ENCODE assay signal across 1 cellular context in genomic region chr3:47825590-47825989, GRCh38.
TF ChIP-seq lines count a peak whose summit lies in the region.

No MANE protein-coding gene starts in this region.

TF ChIP-seq in HepG2, 621 proteins besides CTCF, POLR2A, EP300 and RAD21:
- TF ChIP-seq SP2 (CRISPR knock-in tag; IDR thresholded peaks at IDR 0.05) (0 out of 2 replicates have a peak, but pooled peaks have one; percentile 41), SNAI1 (CRISPR knock-in tag; IDR thresholded peaks at IDR 0.05; ENCODE audit: borderline replicate concordance) (0 out of 2 replicates have a peak, but pooled peaks have one; percentile 21), ZNF234 (CRISPR knock-in tag; conservative IDR thresholded peaks at IDR 0.05) (peak; percentile 63; the same call in 1 of the 2 replicates), ZNF124 (CRISPR knock-in tag; IDR thresholded peaks at IDR 0.05) (0 out of 2 replicates have a peak, but pooled peaks have one; percentile 30), THAP7 (CRISPR knock-in tag; IDR thresholded peaks at IDR 0.05) (peak; percentile 1; the same call in 1 of the 2 replicates), ZNF660 (CRISPR knock-in tag; IDR thresholded peaks at IDR 0.05; ENCODE audit: borderline replicate concordance, low read depth) (no peak), NCOA1 (CRISPR knock-in tag; IDR thresholded peaks at IDR 0.05) (no peak)
- TF ChIP-seq, protein P1, sequence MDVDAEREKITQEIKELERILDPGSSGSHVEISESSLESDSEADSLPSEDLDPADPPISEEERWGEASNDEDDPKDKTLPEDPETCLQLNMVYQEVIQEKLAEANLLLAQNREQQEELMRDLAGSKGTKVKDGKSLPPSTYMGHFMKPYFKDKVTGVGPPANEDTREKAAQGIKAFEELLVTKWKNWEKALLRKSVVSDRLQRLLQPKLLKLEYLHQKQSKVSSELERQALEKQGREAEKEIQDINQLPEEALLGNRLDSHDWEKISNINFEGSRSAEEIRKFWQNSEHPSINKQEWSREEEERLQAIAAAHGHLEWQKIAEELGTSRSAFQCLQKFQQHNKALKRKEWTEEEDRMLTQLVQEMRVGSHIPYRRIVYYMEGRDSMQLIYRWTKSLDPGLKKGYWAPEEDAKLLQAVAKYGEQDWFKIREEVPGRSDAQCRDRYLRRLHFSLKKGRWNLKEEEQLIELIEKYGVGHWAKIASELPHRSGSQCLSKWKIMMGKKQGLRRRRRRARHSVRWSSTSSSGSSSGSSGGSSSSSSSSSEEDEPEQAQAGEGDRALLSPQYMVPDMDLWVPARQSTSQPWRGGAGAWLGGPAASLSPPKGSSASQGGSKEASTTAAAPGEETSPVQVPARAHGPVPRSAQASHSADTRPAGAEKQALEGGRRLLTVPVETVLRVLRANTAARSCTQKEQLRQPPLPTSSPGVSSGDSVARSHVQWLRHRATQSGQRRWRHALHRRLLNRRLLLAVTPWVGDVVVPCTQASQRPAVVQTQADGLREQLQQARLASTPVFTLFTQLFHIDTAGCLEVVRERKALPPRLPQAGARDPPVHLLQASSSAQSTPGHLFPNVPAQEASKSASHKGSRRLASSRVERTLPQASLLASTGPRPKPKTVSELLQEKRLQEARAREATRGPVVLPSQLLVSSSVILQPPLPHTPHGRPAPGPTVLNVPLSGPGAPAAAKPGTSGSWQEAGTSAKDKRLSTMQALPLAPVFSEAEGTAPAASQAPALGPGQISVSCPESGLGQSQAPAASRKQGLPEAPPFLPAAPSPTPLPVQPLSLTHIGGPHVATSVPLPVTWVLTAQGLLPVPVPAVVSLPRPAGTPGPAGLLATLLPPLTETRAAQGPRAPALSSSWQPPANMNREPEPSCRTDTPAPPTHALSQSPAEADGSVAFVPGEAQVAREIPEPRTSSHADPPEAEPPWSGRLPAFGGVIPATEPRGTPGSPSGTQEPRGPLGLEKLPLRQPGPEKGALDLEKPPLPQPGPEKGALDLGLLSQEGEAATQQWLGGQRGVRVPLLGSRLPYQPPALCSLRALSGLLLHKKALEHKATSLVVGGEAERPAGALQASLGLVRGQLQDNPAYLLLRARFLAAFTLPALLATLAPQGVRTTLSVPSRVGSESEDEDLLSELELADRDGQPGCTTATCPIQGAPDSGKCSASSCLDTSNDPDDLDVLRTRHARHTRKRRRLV (CRISPR knock-in tag; IDR thresholded peaks at IDR 0.05), result 0 out of 2 replicates have a peak, but pooled peaks have one; percentile 23
